ENCODE assay signal across 1 cellular context in the genomic region with DNA sequence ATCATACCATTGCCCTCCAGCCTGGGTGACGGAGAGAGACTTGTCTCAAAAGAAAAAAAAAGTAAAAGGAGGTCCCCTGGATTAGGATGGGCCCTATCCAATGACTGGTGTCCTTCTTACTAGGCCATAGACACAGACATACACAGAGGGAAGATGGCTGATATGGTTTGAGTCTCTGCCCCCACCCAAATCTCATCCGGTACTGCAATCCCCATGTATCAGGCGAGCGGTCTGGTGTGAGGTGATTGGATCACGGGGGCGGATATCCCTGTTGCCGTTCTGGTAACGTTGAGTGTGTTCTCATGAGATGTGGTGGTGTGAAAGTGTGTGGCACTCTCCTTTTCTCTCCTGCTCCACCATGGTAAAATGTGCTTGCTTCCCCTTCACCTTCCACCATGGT.
TF ChIP-seq lines count a peak whose summit lies in the region.

No MANE protein-coding gene starts in this region.

TF ChIP-seq in GM23338, 12 proteins besides CTCF, POLR2A, EP300 and RAD21 (continued from another document):
- TF ChIP-seq, protein P1, sequence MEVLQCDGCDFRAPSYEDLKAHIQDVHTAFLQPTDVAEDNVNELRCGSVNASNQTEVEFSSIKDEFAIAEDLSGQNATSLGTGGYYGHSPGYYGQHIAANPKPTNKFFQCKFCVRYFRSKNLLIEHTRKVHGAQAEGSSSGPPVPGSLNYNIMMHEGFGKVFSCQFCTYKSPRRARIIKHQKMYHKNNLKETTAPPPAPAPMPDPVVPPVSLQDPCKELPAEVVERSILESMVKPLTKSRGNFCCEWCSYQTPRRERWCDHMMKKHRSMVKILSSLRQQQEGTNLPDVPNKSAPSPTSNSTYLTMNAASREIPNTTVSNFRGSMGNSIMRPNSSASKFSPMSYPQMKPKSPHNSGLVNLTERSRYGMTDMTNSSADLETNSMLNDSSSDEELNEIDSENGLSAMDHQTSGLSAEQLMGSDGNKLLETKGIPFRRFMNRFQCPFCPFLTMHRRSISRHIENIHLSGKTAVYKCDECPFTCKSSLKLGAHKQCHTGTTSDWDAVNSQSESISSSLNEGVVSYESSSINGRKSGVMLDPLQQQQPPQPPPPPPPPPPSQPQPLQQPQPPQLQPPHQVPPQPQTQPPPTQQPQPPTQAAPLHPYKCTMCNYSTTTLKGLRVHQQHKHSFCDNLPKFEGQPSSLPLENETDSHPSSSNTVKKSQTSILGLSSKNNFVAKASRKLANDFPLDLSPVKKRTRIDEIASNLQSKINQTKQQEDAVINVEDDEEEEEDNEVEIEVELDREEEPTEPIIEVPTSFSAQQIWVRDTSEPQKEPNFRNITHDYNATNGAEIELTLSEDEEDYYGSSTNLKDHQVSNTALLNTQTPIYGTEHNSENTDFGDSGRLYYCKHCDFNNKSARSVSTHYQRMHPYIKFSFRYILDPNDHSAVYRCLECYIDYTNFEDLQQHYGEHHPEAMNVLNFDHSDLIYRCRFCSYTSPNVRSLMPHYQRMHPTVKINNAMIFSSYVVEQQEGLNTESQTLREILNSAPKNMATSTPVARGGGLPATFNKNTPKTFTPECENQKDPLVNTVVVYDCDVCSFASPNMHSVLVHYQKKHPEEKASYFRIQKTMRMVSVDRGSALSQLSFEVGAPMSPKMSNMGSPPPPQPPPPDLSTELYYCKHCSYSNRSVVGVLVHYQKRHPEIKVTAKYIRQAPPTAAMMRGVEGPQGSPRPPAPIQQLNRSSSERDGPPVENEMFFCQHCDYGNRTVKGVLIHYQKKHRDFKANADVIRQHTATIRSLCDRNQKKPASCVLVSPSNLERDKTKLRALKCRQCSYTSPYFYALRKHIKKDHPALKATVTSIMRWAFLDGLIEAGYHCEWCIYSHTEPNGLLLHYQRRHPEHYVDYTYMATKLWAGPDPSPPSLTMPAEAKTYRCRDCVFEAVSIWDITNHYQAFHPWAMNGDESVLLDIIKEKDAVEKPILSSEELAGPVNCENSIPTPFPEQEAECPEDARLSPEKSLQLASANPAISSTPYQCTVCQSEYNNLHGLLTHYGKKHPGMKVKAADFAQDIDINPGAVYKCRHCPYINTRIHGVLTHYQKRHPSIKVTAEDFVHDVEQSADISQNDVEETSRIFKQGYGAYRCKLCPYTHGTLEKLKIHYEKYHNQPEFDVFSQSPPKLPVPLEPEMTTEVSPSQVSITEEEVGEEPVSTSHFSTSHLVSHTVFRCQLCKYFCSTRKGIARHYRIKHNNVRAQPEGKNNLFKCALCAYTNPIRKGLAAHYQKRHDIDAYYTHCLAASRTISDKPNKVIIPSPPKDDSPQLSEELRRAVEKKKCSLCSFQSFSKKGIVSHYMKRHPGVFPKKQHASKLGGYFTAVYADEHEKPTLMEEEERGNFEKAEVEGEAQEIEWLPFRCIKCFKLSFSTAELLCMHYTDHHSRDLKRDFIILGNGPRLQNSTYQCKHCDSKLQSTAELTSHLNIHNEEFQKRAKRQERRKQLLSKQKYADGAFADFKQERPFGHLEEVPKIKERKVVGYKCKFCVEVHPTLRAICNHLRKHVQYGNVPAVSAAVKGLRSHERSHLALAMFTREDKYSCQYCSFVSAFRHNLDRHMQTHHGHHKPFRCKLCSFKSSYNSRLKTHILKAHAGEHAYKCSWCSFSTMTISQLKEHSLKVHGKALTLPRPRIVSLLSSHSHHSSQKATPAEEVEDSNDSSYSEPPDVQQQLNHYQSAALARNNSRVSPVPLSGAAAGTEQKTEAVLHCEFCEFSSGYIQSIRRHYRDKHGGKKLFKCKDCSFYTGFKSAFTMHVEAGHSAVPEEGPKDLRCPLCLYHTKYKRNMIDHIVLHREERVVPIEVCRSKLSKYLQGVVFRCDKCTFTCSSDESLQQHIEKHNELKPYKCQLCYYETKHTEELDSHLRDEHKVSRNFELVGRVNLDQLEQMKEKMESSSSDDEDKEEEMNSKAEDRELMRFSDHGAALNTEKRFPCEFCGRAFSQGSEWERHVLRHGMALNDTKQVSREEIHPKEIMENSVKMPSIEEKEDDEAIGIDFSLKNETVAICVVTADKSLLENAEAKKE (CRISPR knock-in tag; IDR thresholded peaks at IDR 0.05), result no peak
- TF ChIP-seq JUNB (IDR thresholded peaks at IDR 0.05; ENCODE audit: unreplicated experiment) (no peak), CREB1 (CRISPR knock-in tag; IDR thresholded peaks at IDR 0.05; ENCODE audit: low read depth) (no peak), ZNF331 (CRISPR knock-in tag; IDR thresholded peaks at IDR 0.05; ENCODE audit: low read depth) (no peak)
- TF ChIP-seq, protein P2, sequence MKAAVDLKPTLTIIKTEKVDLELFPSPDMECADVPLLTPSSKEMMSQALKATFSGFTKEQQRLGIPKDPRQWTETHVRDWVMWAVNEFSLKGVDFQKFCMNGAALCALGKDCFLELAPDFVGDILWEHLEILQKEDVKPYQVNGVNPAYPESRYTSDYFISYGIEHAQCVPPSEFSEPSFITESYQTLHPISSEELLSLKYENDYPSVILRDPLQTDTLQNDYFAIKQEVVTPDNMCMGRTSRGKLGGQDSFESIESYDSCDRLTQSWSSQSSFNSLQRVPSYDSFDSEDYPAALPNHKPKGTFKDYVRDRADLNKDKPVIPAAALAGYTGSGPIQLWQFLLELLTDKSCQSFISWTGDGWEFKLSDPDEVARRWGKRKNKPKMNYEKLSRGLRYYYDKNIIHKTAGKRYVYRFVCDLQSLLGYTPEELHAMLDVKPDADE (IDR thresholded peaks at IDR 0.05), result no peak
